11 cellular contexts compared by ENCODE assay signal in genomic region chr11:72712168-72712721, GRCh38. TPM values are rescaled to one million over a fixed set of nuclear protein-coding genes. Genes with fewer than 3 reads are reported as not detected.
DNase-seq lines count a peak whose midpoint lies in the region; ATAC-seq and TF ChIP-seq lines count a peak whose summit lies in the region.
"Had no signal": no experiment of that assay in that cellular context is flagged by ENCODE, and none has a peak within 500 bp of the region (broad histone marks: within the 10 kb centered on the region; RNA-seq: fewer than 3 reads in every experiment).

No MANE protein-coding gene starts in this region.

- H3K4me1 Mint-ChIP-seq in natural killer cell treated with Interleukin-12 subunit alpha and Interleukin-12 subunit beta and Interleukin-15 and Interleukin-18, amount 100 ng/mL, for 72 hours (ENCODE audit: low read depth in 2 of 2), result peaks cover 19 to 45% of the 10 kb centered on the region in 2 donors
- H3K4me1 Mint-ChIP-seq in type B pancreatic cell (ENCODE audit: unreplicated experiment), result peaks cover 26% of the 10 kb centered on the region

- no peak overlapping the region for H3K4me3 Mint-ChIP-seq in natural killer cell treated with Interleukin-12 subunit alpha and Interleukin-12 subunit beta and Interleukin-15 and Interleukin-18, amount 100 ng/mL, for 72 hours
- H3K4me3 Mint-ChIP-seq in type B pancreatic cell, result peak overlapping the region; percentile 37

- H3K36me3 Mint-ChIP-seq in natural killer cell treated with Interleukin-12 subunit alpha and Interleukin-12 subunit beta and Interleukin-15 and Interleukin-18, amount 100 ng/mL, for 72 hours, result no peaks in the 10 kb centered on the region
- H3K36me3 Mint-ChIP-seq in type B pancreatic cell, result peaks cover 16% of the 10 kb centered on the region

- peak overlapping the region; percentile 37 to 79 for H3K27ac Mint-ChIP-seq in natural killer cell treated with Interleukin-12 subunit alpha and Interleukin-12 subunit beta and Interleukin-15 and Interleukin-18, amount 100 ng/mL, for 72 hours
- H3K27ac Mint-ChIP-seq in type B pancreatic cell, result peak overlapping the region; percentile 25

- H3K4me3 ChIP-seq in fibroblast of villous mesenchyme (ENCODE audit: low read depth, low read length), result peak overlapping the region; percentile 10
- H3K4me3 ChIP-seq: prostate gland had no signal

- no peaks in the 10 kb centered on the region for H3K27me3 Mint-ChIP-seq in natural killer cell treated with Interleukin-12 subunit alpha and Interleukin-12 subunit beta and Interleukin-15 and Interleukin-18, amount 100 ng/mL, for 72 hours
- H3K27me3 Mint-ChIP-seq in type B pancreatic cell, result no peaks in the 10 kb centered on the region

- DNase-seq in NCI-H2227 (lab: John Stamatoyannopoulos, UW; ENCODE audit: unreplicated experiment) (peak; percentile 42), NCI-H2227 treated with DMSO at 0.1 percent for 48 hours (lab: John Stamatoyannopoulos, UW) (no peak), fibroblast of villous mesenchyme (ENCODE audit: low read depth) (peak; percentile 51), type B pancreatic cell (ENCODE audit: extremely low spot score, unreplicated experiment) (no peak), occipital lobe (lab: John Stamatoyannopoulos, UW) (no peak)
- DNase-seq in natural killer cell treated with Interleukin-12 subunit alpha and Interleukin-12 subunit beta and Interleukin-15 and Interleukin-18, amount 100 ng/mL, for 72 hours (ENCODE audit: low spot score), result no peak
- DNase-seq: activated CD4-positive, alpha-beta T cell treated with anti-CD3 and anti-CD28 coated beads, Interleukin-2, amount 50 U/mL, for 48 hours; NCI-H2081 treated with DMSO at 0.1 percent for 48 hours had no signal

- peak in 1 of 2 donors; percentile 34 for ATAC-seq in natural killer cell treated with Interleukin-12 subunit alpha and Interleukin-12 subunit beta and Interleukin-15 and Interleukin-18, amount 100 ng/mL, for 72 hours
- ATAC-seq in GM19452 (IDR thresholded peaks at IDR 0.05; ENCODE audit: unreplicated experiment) (no peak), GM19395 (IDR thresholded peaks at IDR 0.05; ENCODE audit: unreplicated experiment) (no peak)

- TF ChIP-seq CTCF in fibroblast of villous mesenchyme (IDR thresholded peaks at IDR 0.05; ENCODE audit: insufficient read depth, low read depth, low read length) (no peak), type B pancreatic cell (conservative IDR thresholded peaks at IDR 0.05) (no peak)

- no peaks in the 10 kb centered on the region for H3K9me3 Mint-ChIP-seq in natural killer cell treated with Interleukin-12 subunit alpha and Interleukin-12 subunit beta and Interleukin-15 and Interleukin-18, amount 100 ng/mL, for 72 hours
- no peaks in the 10 kb centered on the region for H3K9me3 Mint-ChIP-seq in type B pancreatic cell

RNA-seq across cellular contexts. Expression of gene PDE2A, which starts 38.0 kb away (rescaled TPM):
- under 0.01 TPM in 2 replicates for total RNA-seq in fibroblast of villous mesenchyme
- 1 to 10 TPM; 2.5 to 7.7 TPM for total RNA-seq in natural killer cell treated with Interleukin-12 subunit alpha and Interleukin-12 subunit beta and Interleukin-15 and Interleukin-18, amount 100 ng/mL, for 72 hours
- total RNA-seq in type B pancreatic cell (ENCODE audit: low replicate concordance), result 2.8 and 3.8 TPM in 2 replicates
- total RNA-seq in occipital lobe, result 78.3 TPM

RNA-seq across cellular contexts. Expression of gene ARAP1, which starts 40.0 kb away (rescaled TPM):
- total RNA-seq in fibroblast of villous mesenchyme (73.0 and 77.0 TPM in 2 replicates), type B pancreatic cell (ENCODE audit: low replicate concordance) (80.5 and 149 TPM in 2 replicates), occipital lobe (19.3 TPM)
- 100 to 1,000 TPM; 206 to 220 TPM for total RNA-seq in natural killer cell treated with Interleukin-12 subunit alpha and Interleukin-12 subunit beta and Interleukin-15 and Interleukin-18, amount 100 ng/mL, for 72 hours

Comparison
In these comparisons a context has a peak if more than half of its experiments do, and no peak if none do; other contexts are left out.
1. DNase-seq: peak in NCI-H2227 (single experiment) and fibroblast of villous mesenchyme (single experiment); none in NCI-H2227 treated with DMSO at 0.1 percent for 48 hours (single experiment), natural killer cell treated with Interleukin-12 subunit alpha and Interleukin-12 subunit beta and Interleukin-15 and Interleukin-18, amount 100 ng/mL, for 72 hours (single experiment), type B pancreatic cell (single experiment) and occipital lobe (single experiment).